8 cellular contexts compared by ENCODE assay signal in the genomic region with DNA sequence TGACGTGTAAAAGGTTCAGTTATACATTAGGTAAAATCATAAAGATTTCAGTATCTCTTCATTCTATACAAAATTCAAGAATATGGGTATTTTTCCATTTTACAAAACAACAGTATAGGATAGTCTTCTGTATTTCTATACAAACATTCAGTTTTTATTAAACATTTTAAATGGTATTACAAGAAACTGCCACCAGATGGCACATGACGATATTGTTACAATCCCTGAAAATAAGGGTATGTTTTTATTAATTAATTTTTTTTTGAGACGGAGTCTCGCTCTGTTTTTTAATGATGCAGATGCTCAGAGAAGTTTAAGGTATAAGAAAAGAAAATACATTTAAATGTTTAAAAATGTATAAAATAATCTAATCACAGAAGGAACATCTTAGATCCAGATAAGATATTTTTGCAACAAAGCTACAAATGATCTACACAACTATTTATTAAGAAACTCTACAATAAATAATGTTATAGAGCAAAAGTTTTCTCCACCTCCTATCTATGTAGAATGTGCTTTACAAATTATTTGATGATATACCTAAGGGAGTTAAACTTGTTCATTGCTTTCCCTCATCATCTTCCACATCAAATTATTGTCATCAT. TPM values are rescaled to one million over a fixed set of nuclear protein-coding genes. Genes with fewer than 3 reads are reported as not detected.
DNase-seq lines count a peak whose midpoint lies in the region; ATAC-seq, FAIRE-seq and TF ChIP-seq lines count a peak whose summit lies in the region.

No MANE protein-coding gene starts in this region.

- BruUV-seq in K562 (replicated peaks; lab: Mats Ljungman, UMichigan) = no TSS peak

- H3K9me1 ChIP-seq in K562 (ENCODE audit: control insufficient read depth, insufficient read depth, low read length) = no peaks in the 10 kb centered on the region

- H3K9ac ChIP-seq in K562 (ENCODE audit: insufficient read depth in 1 of 2, low read depth in 2 of 2, low read length in 2 of 2) = no peak overlapping the region

- DNase-seq in AG09309 (ENCODE audit: low read depth) = no peak
- peak; percentile 77 for DNase-seq in G401 (ENCODE audit: low spot score)
- DNase-seq in NCI-H2196 (lab: John Stamatoyannopoulos, UW; ENCODE audit: unreplicated experiment) = peak; percentile 54
- DNase-seq in K562 (ENCODE audit: extremely low read depth in 1 of 4, low spot score in 3 of 4) = peak; percentile 33 to 71 (median 38)
- DNase-seq in kidney glomerular epithelial cell (lab: John Stamatoyannopoulos, UW) = peak; percentile 62
- DNase-seq in vagina (ENCODE audit: extremely low spot score in 2 of 2) = no peak

- H3K4me3 ChIP-seq in AG09309 (ENCODE audit: control insufficient read depth, low read depth, low read length) (no peak overlapping the region), K562 (no peak overlapping the region), vagina (no peak overlapping the region)

- no peaks in the 10 kb centered on the region for H3K36me3 ChIP-seq in K562 (ENCODE audit: control insufficient read depth, insufficient read depth, low read length)
- H3K36me3 ChIP-seq in vagina = no peaks in the 10 kb centered on the region

- CTCF ChIA-PET in K562 (lab: Yijun Ruan, JAX; ENCODE audit: low intra/inter-chr PET ratio) = interaction anchor here (0.5 to 1.9 kb wide), 7 partner anchors 69 to 447 kb away, joined by 3 to 23 read pairs (median 3); a partner anchor contains a TSS

- TF ChIP-seq CTCF in AG09309 (IDR thresholded peaks at IDR 0.05; ENCODE audit: control insufficient read depth, insufficient read depth, low read depth, low read length, missing control alignments) (peak; percentile 18), K562 (IDR thresholded peaks at IDR 0.05 in 2 of 3, conservative IDR thresholded peaks at IDR 0.05 in 1 of 3; ENCODE audit: insufficient read depth in 2 of 3, low read depth in 1 of 3, low read length in 3 of 3) (peak in 2 of 3 experiments; percentile 52 to 83; a peak in 4 of 6 replicates), vagina (IDR thresholded peaks at IDR 0.05) (peak; percentile 42 to 71 (median 44))

- H3K9me3 ChIP-seq in K562 (replicated peaks; ENCODE audit: control insufficient read depth, insufficient read depth, low read depth, low read length) (no peaks in the 10 kb centered on the region), vagina (no peaks in the 10 kb centered on the region)

- 2% methylated on average over 4 of the region's 4 CpGs for WGBS in K562 (ENCODE audit: insufficient coverage, low coverage, missing lambda C conversion rate)

- H3K27me3 ChIP-seq in K562 (ENCODE audit: control insufficient read depth in 2 of 2, insufficient read depth in 2 of 2, low read length in 2 of 2) (no peaks in the 10 kb centered on the region), vagina (no peaks in the 10 kb centered on the region)

- peak; percentile 88 to 89 for TF ChIP-seq RAD21 in K562 (CRISPR knock-in tag; conservative IDR thresholded peaks at IDR 0.05 in 1 of 2, IDR thresholded peaks at IDR 0.05 in 1 of 2)

- H3K4me1 ChIP-seq in K562 (replicated peaks in 1 of 2; ENCODE audit: control insufficient read depth in 2 of 2, insufficient read depth in 2 of 2, low read length in 2 of 2) (no peaks in the 10 kb centered on the region), vagina (no peaks in the 10 kb centered on the region)

- no peak overlapping the region for H2AFZ ChIP-seq in K562 (ENCODE audit: low read depth, low read length)

- no peak for TF ChIP-seq EP300 in K562 (IDR thresholded peaks at IDR 0.05; ENCODE audit: low read length)

- H4K20me1 ChIP-seq in K562 (replicated peaks; ENCODE audit: control insufficient read depth, insufficient read depth, low read length) = no peaks in the 10 kb centered on the region

- in situ Hi-C loops in G401 (cut with HindIII; ENCODE audit: low sequenced_read_pairs) = no loop called here
- in situ Hi-C loops in K562 (cut with MboI) = no loop called here

- FAIRE-seq in K562 (lab: Jason Lieb, UNC) = no peak

- POLR2A ChIA-PET in K562 (lab: Yijun Ruan, JAX) = no interaction called here

- ATAC-seq in K562 = peak; percentile 70
- no peak for ATAC-seq in GM21381 (IDR thresholded peaks at IDR 0.05; ENCODE audit: unreplicated experiment)
- ATAC-seq in GM19467 (IDR thresholded peaks at IDR 0.05; ENCODE audit: unreplicated experiment) = no peak

- no peaks in the 10 kb centered on the region for H3K79me2 ChIP-seq in K562 (ENCODE audit: control insufficient read depth, insufficient read depth, low read length)

- no peak overlapping the region for H3K4me2 ChIP-seq in K562 (ENCODE audit: insufficient read depth, low read length)

- H3K27ac ChIP-seq in K562 (ENCODE audit: extremely low read depth, low read depth, low read length) (no peak overlapping the region), vagina (no peak overlapping the region)

- intact Hi-C loops in K562 (cut with micrococcal nuclease) (loop anchor here (1.0 to 5.0 kb wide), 3 partner anchors 70 to 142 kb away; a partner anchor contains a TSS), vagina (cut with DNase I) (loop anchor here (10.0 kb wide), 2 partner anchors 69 to 139 kb away; a partner anchor contains a TSS)

- TF ChIP-seq POLR2A in K562 (conservative IDR thresholded peaks at IDR 0.05) (no peak), vagina (IDR thresholded peaks at IDR 0.05) (no peak)

TF ChIP-seq in K562, 482 proteins besides CTCF, POLR2A, EP300 and RAD21 (continues in another document):
- TF ChIP-seq MTA2 (IDR thresholded peaks at IDR 0.05; ENCODE audit: low read depth) (no peak), HDAC3 (IDR thresholded peaks at IDR 0.05; ENCODE audit: borderline replicate concordance, partially characterized antibody) (no peak)

RNA-seq across cellular contexts. Expression of a gene that starts 23.5 kb away (rescaled TPM):
- 7.4 and 13.6 TPM in 2 replicates for total RNA-seq in G401 (2014; rRNA removed; shearing (Covaris generic))
- total RNA-seq in K562 (2011; cell fraction: chromatin; rRNA removed; ENCODE audit: low replicate concordance) = 20.7 and 44.4 TPM in 2 replicates
- total RNA-seq in K562 (2011; cell fraction: nucleolus; rRNA removed) = 13.0 and 14.0 TPM in 2 replicates
- total RNA-seq in K562 (2011; cell fraction: nucleoplasm; rRNA removed) = 15.7 and 19.8 TPM in 2 replicates
- 12.6 and 13.7 TPM in 2 replicates for total RNA-seq in K562 (2014; rRNA removed)
- 15.4 and 17.2 TPM in 2 replicates for total RNA-seq in K562 (2014; rRNA removed; fragmentation: Illumina TruSeq; extraction: Trizol)
- total RNA-seq in K562 (2015; rRNA removed; fragmentation: Illumina TruSeq; extraction: Trizol) = 17.2 and 18.2 TPM in 2 replicates
- 17.6 and 20.3 TPM in 2 replicates for total RNA-seq in K562 (2021)
- polyA plus RNA-seq in K562 (2011; rRNA removed) = 20.7 and 24.3 TPM in 2 replicates
- polyA plus RNA-seq in K562 (2011; cell fraction: cytosol; rRNA removed) = 8.9 and 9.2 TPM in 2 replicates
- 13.6 and 25.6 TPM in 2 replicates for polyA plus RNA-seq in K562 (2011; cell fraction: nucleus; rRNA removed)
- polyA plus RNA-seq in K562 (2012) = 9.9 and 11.2 TPM in 2 replicates
- 12.2 and 12.6 TPM in 2 replicates for polyA plus RNA-seq in K562 (2014; fragmentation: Illumina TruSeq; extraction: Trizol)
- polyA plus RNA-seq in K562 (2014; fragmentation: Nextera tagmentation; extraction: Ambion mirVana) = 10 to 100 TPM in 1 of 2 experiments, 1 to 10 TPM in 1; 4.5 to 13.0 TPM
- 7.2 and 10.2 TPM in 2 replicates for polyA plus RNA-seq in K562 (2014; rRNA removed)
- 149 and 167 TPM in 2 replicates for polyA minus RNA-seq in K562 (2011; rRNA and poly(A)+ RNA removed)
- polyA minus RNA-seq in K562 (2011; cell fraction: cytosol; rRNA and poly(A)+ RNA removed) = 21.8 and 29.6 TPM in 2 replicates
- polyA minus RNA-seq in K562 (2011; cell fraction: nucleus; rRNA and poly(A)+ RNA removed) = 16.6 and 29.9 TPM in 2 replicates
- total RNA-seq in vagina = 24.1 TPM

RNA-seq across cellular contexts. Expression of a gene that starts 35.7 kb away (rescaled TPM):
- not detected in 2 replicates for total RNA-seq in G401 (2014; rRNA removed; shearing (Covaris generic))
- total RNA-seq in K562 (2011; cell fraction: chromatin; rRNA removed; ENCODE audit: low replicate concordance) = 0.53 and 0.81 TPM in 2 replicates
- 0.17 and 0.79 TPM in 2 replicates for total RNA-seq in K562 (2011; cell fraction: nucleolus; rRNA removed)
- 0.46 and 1.9 TPM in 2 replicates for total RNA-seq in K562 (2011; cell fraction: nucleoplasm; rRNA removed)
- total RNA-seq in K562 (2014; rRNA removed) = 0.82 and 1.3 TPM in 2 replicates
- total RNA-seq in K562 (2014; rRNA removed; fragmentation: Illumina TruSeq; extraction: Trizol) = 1.9 and 2.0 TPM in 2 replicates
- 4.6 and 5.3 TPM in 2 replicates for total RNA-seq in K562 (2015; rRNA removed; fragmentation: Illumina TruSeq; extraction: Trizol)
- total RNA-seq in K562 (2021) = 1.0 and 1.3 TPM in 2 replicates
- polyA plus RNA-seq in K562 (2011; rRNA removed) = 0.45 and 0.76 TPM in 2 replicates
- 0.09 and 0.47 TPM in 2 replicates for polyA plus RNA-seq in K562 (2011; cell fraction: cytosol; rRNA removed)
- 0.77 and 0.98 TPM in 2 replicates for polyA plus RNA-seq in K562 (2011; cell fraction: nucleus; rRNA removed)
- 2.5 and 7.6 TPM in 2 replicates for polyA plus RNA-seq in K562 (2012)
- polyA plus RNA-seq in K562 (2014; fragmentation: Illumina TruSeq; extraction: Trizol) = 1.9 and 2.3 TPM in 2 replicates
- polyA plus RNA-seq in K562 (2014; fragmentation: Nextera tagmentation; extraction: Ambion mirVana) = 1 to 10 TPM; 1.1 to 1.6 TPM
- 0.95 and 1.4 TPM in 2 replicates for polyA plus RNA-seq in K562 (2014; rRNA removed)
- 0.46 and 2.4 TPM in 2 replicates for polyA minus RNA-seq in K562 (2011; rRNA and poly(A)+ RNA removed)
- 0.64 TPM in 1 of 2 replicates, not detected in the other for polyA minus RNA-seq in K562 (2011; cell fraction: cytosol; rRNA and poly(A)+ RNA removed)
- polyA minus RNA-seq in K562 (2011; cell fraction: nucleus; rRNA and poly(A)+ RNA removed) = 0.81 and 2.4 TPM in 2 replicates
- total RNA-seq in vagina = 7.4 TPM

RNA-seq across cellular contexts. Expression of a gene that starts 51.6 kb away (rescaled TPM):
- 0.64 TPM in 1 of 2 replicates, not detected in the other for total RNA-seq in G401 (2014; rRNA removed; shearing (Covaris generic))
- 1.4 and 2.8 TPM in 2 replicates for total RNA-seq in K562 (2011; cell fraction: chromatin; rRNA removed; ENCODE audit: low replicate concordance)
- total RNA-seq in K562 (2011; cell fraction: nucleolus; rRNA removed) = 0.53 and 0.67 TPM in 2 replicates
- total RNA-seq in K562 (2011; cell fraction: nucleoplasm; rRNA removed) = 0.95 and 2.5 TPM in 2 replicates
- total RNA-seq in K562 (2014; rRNA removed) (0.09 and 0.12 TPM in 2 replicates), K562 (2014; rRNA removed; fragmentation: Illumina TruSeq; extraction: Trizol) (0.32 and 0.33 TPM in 2 replicates), K562 (2015; rRNA removed; fragmentation: Illumina TruSeq; extraction: Trizol) (0.19 and 0.36 TPM in 2 replicates), K562 (2021) (0.09 and 0.72 TPM in 2 replicates), vagina (2.9 TPM)
- polyA plus RNA-seq in K562 (2011; rRNA removed) (0.25 and 0.74 TPM in 2 replicates), K562 (2014; fragmentation: Illumina TruSeq; extraction: Trizol) (0.06 and 0.26 TPM in 2 replicates), K562 (2014; fragmentation: Nextera tagmentation; extraction: Ambion mirVana) (under 1 TPM in 1 of 2 experiments, not detected in 1; 0.42 TPM), K562 (2014; rRNA removed) (0.32 and 0.78 TPM in 2 replicates)
- polyA plus RNA-seq in K562 (2011; cell fraction: cytosol; rRNA removed) = 0.10 and 0.15 TPM in 2 replicates
- polyA plus RNA-seq in K562 (2011; cell fraction: nucleus; rRNA removed) = 0.85 and 1.2 TPM in 2 replicates
- 0.20 and 0.43 TPM in 2 replicates for polyA plus RNA-seq in K562 (2012)
- 0.48 and 1.2 TPM in 2 replicates for polyA minus RNA-seq in K562 (2011; rRNA and poly(A)+ RNA removed)
- polyA minus RNA-seq in K562 (2011; cell fraction: cytosol; rRNA and poly(A)+ RNA removed) = not detected in 2 replicates
- polyA minus RNA-seq in K562 (2011; cell fraction: nucleus; rRNA and poly(A)+ RNA removed) = 0.33 and 0.40 TPM in 2 replicates

Comparison
In these comparisons a context has a peak if more than half of its experiments do, and no peak if none do; other contexts are left out.
1. DNase-seq: peak in G401 (single experiment), NCI-H2196 (single experiment), K562 (4 of 4) and kidney glomerular epithelial cell (single experiment); none in AG09309 (single experiment) and vagina (0 of 2).
2. Peak in every context shown above with its lines, with median percentiles within 50 percentile points of each other: CTCF ChIP-seq.